1 cellular context compared by ENCODE assay signal in the genomic region with DNA sequence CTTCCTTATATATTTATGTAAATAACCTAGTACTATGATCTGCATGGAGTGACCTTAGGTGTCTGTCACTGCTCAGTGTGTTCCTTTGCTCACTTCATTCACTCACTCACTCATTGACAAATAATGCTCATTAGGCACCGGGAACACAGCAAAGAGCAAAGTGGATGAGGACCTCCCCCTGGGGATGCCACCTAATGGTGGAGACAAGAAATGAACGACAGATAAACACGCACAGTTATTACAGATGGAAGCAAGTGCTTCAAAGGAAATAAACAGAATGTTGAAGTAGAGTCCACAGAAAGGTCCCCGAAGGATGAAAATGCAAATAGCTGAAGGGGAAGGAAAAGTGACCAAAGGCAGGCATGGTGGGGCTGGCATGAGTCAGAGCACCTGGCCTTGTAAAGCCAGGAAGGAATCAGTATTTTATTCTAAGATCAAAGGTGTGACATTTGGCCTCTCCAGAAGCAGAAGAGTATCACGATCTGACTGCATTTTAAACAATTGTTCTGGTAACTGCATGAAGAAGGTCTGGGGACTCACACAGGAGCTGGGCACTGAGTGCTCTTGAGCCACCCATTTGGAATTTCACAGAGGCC.
TF ChIP-seq lines count a peak whose summit lies in the region.

No MANE protein-coding gene starts in this region.

TF ChIP-seq in IMR-90, 13 proteins besides CTCF, POLR2A, EP300 and RAD21 (continued from another document):
- TF ChIP-seq, protein P1, sequence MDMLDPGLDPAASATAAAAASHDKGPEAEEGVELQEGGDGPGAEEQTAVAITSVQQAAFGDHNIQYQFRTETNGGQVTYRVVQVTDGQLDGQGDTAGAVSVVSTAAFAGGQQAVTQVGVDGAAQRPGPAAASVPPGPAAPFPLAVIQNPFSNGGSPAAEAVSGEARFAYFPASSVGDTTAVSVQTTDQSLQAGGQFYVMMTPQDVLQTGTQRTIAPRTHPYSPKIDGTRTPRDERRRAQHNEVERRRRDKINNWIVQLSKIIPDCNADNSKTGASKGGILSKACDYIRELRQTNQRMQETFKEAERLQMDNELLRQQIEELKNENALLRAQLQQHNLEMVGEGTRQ (IDR thresholded peaks at IDR 0.05; ENCODE audit: low read depth, low read length): no peak
- TF ChIP-seq BHLHE40 (IDR thresholded peaks at IDR 0.05; ENCODE audit: low read depth, low read length) (no peak), FOS (IDR thresholded peaks at IDR 0.05; ENCODE audit: low read depth, low read length) (no peak), SMC3 (IDR thresholded peaks at IDR 0.05; ENCODE audit: low read depth, low read length) (no peak), MXI1 (IDR thresholded peaks at IDR 0.05; ENCODE audit: borderline replicate concordance, low read depth, low read length) (no peak), ELK1 (IDR thresholded peaks at IDR 0.05; ENCODE audit: borderline replicate concordance, low read depth, low read length) (no peak)
